Comparison of ENCODE assay signal across 9 cellular contexts in the genomic region with DNA sequence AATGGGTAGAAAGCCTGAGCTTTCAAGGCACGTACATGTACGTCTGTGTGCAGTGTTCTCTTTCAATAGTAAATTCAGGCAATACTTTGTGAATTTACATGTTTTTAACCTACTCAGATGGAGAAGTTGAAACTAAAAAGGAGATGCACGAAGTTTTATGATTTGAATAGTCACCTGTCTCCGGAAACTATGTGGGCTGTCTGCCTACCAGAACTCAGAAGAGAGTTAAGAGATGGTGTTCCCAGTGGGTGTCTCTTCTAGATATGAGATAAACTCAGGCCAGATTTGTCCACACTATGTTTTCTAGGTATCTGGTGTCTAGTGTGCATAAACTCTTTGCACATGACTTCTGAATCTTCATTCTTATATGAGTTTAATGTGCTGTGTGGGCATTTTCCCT.
DNase-seq lines count a peak whose midpoint lies in the region; ATAC-seq and TF ChIP-seq lines count a peak whose summit lies in the region.
"Had no signal": no experiment of that assay in that cellular context is flagged by ENCODE, and none has a peak within 500 bp of the region (broad histone marks: within the 10 kb centered on the region; RNA-seq: fewer than 3 reads in every experiment).

No MANE protein-coding gene starts in this region.

- TF ChIP-seq POLR2A in breast epithelium (IDR thresholded peaks at IDR 0.05): no peak

- H3K4me3 ChIP-seq in breast epithelium: no peak overlapping the region
- H3K4me3 ChIP-seq: skin epidermis had no signal

- no peaks in the 10 kb centered on the region for H3K27me3 Mint-ChIP-seq in central memory CD8-positive, alpha-beta T cell

- H3K4me1 ChIP-seq in breast epithelium: no peaks in the 10 kb centered on the region

- H3K27me3 ChIP-seq in breast epithelium: no peaks in the 10 kb centered on the region

- H3K9me3 ChIP-seq in breast epithelium: no peaks in the 10 kb centered on the region

- no peaks in the 10 kb centered on the region for H3K9me3 Mint-ChIP-seq in central memory CD8-positive, alpha-beta T cell

- H3K27ac ChIP-seq in breast epithelium: no peak overlapping the region

- TF ChIP-seq CTCF in breast epithelium (IDR thresholded peaks at IDR 0.05): no peak

- ATAC-seq in GM18520 (IDR thresholded peaks at IDR 0.05; ENCODE audit: unreplicated experiment): peak; percentile 61
- peak; percentile 88 for ATAC-seq in GM21526 (IDR thresholded peaks at IDR 0.05; ENCODE audit: low FRiP score, unreplicated experiment)
- ATAC-seq in HG03439 (IDR thresholded peaks at IDR 0.05; ENCODE audit: unreplicated experiment): peak; percentile 83
- ATAC-seq in central memory CD8-positive, alpha-beta T cell (replicated peaks; ENCODE audit: extremely low read depth, poor library complexity, severe bottlenecking): no peak

- H3K36me3 ChIP-seq in breast epithelium: no peaks in the 10 kb centered on the region

- intact Hi-C loops in breast epithelium (cut with DNase I; ENCODE audit: low total_unique reads): no loop called here

- peak overlapping the region; percentile 40 for H3K4me3 Mint-ChIP-seq in central memory CD8-positive, alpha-beta T cell

- peaks cover 11% of the 10 kb centered on the region for H3K36me3 Mint-ChIP-seq in central memory CD8-positive, alpha-beta T cell (ENCODE audit: insufficient read depth)

- peaks cover 35% of the 10 kb centered on the region for H3K4me1 Mint-ChIP-seq in central memory CD8-positive, alpha-beta T cell

- DNase-seq in central memory CD8-positive, alpha-beta T cell (ENCODE audit: low spot score in 2 of 2): no peak
- DNase-seq in HUDEP-2 (lab: John Stamatoyannopoulos, UW; ENCODE audit: unreplicated experiment in 76 of 76): no peak
- no peak for DNase-seq in NCI-H1417 (lab: John Stamatoyannopoulos, UW)
- no peak for DNase-seq in C1 segment of cervical spinal cord (lab: John Stamatoyannopoulos, UW)
- DNase-seq in breast epithelium (ENCODE audit: low spot score in 2 of 2): no peak

- H3K27ac Mint-ChIP-seq in central memory CD8-positive, alpha-beta T cell (ENCODE audit: low read depth): peak overlapping the region; percentile 29
